ENCODE assay signal across 23 cellular contexts in genomic region chr10:114255227-114255626, GRCh38. TPM values are rescaled to one million over a fixed set of nuclear protein-coding genes. Genes with fewer than 3 reads are reported as not detected.
"Had no signal": no experiment of that assay in that cellular context is flagged by ENCODE, and none has a peak within 500 bp of the region (broad histone marks: within the 10 kb centered on the region; RNA-seq: fewer than 3 reads in every experiment).

No MANE protein-coding gene starts in this region.

- H3K36me3 Mint-ChIP-seq: T-cell had no signal

- H3K9me3 Mint-ChIP-seq: T-cell had no signal

- H3K9me2 ChIP-seq: SK-N-SH had no signal

- H3K36me3 ChIP-seq: MG63 had no signal

- DNase-seq: IMR-90, KBM-7, MG63, NCI-H1092 treated with DMSO at 0.1 percent for 48 hours, NCI-H1436, NCI-H187, NCI-H2029, NCI-H2081 treated with DMSO at 0.1 percent for 48 hours, NCI-H2171 treated with DMSO at 0.1 percent for 48 hours, NCI-H345, NCI-H446 treated with DMSO at 0.1 percent for 48 hours, NCI-H524, NCI-H526 treated with DMSO at 0.1 percent for 48 hours, NCI-H774, Right ventricle myocardium superior, RPMI8226, SIG-M5, SK-N-SH, SW 1271, T-cell had no signal

- H3K9me3 ChIP-seq: MG63, SK-N-SH had no signal

- H3K9ac ChIP-seq: SK-N-SH had no signal

- H3K27me3 ChIP-seq: MG63 had no signal

- H3K4me2 ChIP-seq: SK-N-SH had no signal

- H3K4me3 Mint-ChIP-seq: T-cell; T-helper 1 cell treated with Interleukin-12 subunit alpha and Interleukin-12 subunit beta and Interleukin-4 antibody, amounts not matched to agents 30 μg/mL and 1 μg/mL, for 36 hours had no signal

- H3K4me3 ChIP-seq: MG63 had no signal

- H3K27ac Mint-ChIP-seq: T-cell; T-helper 1 cell treated with Interleukin-12 subunit alpha and Interleukin-12 subunit beta and Interleukin-4 antibody, amounts not matched to agents 30 μg/mL and 1 μg/mL, for 36 hours had no signal

- ATAC-seq: T-cell had no signal

RNA-seq across cellular contexts. Expression of gene VWA2, which starts 16.2 kb away (rescaled TPM):
- total RNA-seq: IMR-90, LHCN-M2, SK-MEL-5, T-cell had no signal
- polyA plus RNA-seq: IMR-90, SK-N-SH had no signal
